In the genomic region with DNA sequence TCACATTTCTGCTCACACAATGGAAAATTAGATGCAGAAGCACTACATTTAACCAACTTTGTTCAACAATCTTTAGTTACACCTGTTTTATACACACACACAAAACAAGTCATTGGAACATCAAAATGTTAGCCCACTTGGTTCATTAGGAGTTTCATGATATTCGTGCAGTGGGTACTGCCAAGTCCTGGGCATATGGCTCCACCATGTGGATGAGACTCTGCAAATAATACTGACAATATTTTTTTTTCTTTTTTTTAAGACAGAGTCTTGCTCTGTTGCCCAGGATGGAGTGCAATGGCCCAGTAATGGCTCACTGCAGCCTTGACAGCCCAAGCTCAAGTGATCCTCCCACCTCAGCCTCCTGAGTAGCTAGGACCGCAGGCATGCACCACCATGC, we compare ENCODE assay signal across 1 cellular context.
TF ChIP-seq lines count a peak whose summit lies in the region.

No MANE protein-coding gene starts in this region.

TF ChIP-seq in WTC11, 78 proteins besides CTCF, POLR2A, EP300 and RAD21 (continued from another document):
- TF ChIP-seq, protein P1, sequence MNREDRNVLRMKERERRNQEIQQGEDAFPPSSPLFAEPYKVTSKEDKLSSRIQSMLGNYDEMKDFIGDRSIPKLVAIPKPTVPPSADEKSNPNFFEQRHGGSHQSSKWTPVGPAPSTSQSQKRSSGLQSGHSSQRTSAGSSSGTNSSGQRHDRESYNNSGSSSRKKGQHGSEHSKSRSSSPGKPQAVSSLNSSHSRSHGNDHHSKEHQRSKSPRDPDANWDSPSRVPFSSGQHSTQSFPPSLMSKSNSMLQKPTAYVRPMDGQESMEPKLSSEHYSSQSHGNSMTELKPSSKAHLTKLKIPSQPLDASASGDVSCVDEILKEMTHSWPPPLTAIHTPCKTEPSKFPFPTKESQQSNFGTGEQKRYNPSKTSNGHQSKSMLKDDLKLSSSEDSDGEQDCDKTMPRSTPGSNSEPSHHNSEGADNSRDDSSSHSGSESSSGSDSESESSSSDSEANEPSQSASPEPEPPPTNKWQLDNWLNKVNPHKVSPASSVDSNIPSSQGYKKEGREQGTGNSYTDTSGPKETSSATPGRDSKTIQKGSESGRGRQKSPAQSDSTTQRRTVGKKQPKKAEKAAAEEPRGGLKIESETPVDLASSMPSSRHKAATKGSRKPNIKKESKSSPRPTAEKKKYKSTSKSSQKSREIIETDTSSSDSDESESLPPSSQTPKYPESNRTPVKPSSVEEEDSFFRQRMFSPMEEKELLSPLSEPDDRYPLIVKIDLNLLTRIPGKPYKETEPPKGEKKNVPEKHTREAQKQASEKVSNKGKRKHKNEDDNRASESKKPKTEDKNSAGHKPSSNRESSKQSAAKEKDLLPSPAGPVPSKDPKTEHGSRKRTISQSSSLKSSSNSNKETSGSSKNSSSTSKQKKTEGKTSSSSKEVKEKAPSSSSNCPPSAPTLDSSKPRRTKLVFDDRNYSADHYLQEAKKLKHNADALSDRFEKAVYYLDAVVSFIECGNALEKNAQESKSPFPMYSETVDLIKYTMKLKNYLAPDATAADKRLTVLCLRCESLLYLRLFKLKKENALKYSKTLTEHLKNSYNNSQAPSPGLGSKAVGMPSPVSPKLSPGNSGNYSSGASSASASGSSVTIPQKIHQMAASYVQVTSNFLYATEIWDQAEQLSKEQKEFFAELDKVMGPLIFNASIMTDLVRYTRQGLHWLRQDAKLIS (CRISPR knock-in tag; IDR thresholded peaks at IDR 0.05; ENCODE audit: borderline replicate concordance) = no peak
- TF ChIP-seq, protein P2, sequence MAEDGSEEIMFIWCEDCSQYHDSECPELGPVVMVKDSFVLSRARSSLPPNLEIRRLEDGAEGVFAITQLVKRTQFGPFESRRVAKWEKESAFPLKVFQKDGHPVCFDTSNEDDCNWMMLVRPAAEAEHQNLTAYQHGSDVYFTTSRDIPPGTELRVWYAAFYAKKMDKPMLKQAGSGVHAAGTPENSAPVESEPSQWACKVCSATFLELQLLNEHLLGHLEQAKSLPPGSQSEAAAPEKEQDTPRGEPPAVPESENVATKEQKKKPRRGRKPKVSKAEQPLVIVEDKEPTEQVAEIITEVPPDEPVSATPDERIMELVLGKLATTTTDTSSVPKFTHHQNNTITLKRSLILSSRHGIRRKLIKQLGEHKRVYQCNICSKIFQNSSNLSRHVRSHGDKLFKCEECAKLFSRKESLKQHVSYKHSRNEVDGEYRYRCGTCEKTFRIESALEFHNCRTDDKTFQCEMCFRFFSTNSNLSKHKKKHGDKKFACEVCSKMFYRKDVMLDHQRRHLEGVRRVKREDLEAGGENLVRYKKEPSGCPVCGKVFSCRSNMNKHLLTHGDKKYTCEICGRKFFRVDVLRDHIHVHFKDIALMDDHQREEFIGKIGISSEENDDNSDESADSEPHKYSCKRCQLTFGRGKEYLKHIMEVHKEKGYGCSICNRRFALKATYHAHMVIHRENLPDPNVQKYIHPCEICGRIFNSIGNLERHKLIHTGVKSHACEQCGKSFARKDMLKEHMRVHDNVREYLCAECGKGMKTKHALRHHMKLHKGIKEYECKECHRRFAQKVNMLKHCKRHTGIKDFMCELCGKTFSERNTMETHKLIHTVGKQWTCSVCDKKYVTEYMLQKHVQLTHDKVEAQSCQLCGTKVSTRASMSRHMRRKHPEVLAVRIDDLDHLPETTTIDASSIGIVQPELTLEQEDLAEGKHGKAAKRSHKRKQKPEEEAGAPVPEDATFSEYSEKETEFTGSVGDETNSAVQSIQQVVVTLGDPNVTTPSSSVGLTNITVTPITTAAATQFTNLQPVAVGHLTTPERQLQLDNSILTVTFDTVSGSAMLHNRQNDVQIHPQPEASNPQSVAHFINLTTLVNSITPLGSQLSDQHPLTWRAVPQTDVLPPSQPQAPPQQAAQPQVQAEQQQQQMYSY (CRISPR knock-in tag; IDR thresholded peaks at IDR 0.05) = no peak
- TF ChIP-seq, protein P3, sequence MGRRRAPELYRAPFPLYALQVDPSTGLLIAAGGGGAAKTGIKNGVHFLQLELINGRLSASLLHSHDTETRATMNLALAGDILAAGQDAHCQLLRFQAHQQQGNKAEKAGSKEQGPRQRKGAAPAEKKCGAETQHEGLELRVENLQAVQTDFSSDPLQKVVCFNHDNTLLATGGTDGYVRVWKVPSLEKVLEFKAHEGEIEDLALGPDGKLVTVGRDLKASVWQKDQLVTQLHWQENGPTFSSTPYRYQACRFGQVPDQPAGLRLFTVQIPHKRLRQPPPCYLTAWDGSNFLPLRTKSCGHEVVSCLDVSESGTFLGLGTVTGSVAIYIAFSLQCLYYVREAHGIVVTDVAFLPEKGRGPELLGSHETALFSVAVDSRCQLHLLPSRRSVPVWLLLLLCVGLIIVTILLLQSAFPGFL (CRISPR knock-in tag; IDR thresholded peaks at IDR 0.05; ENCODE audit: borderline replicate concordance) = no peak
- TF ChIP-seq JAZF1 (CRISPR knock-in tag; IDR thresholded peaks at IDR 0.05) = no peak
- no peak for TF ChIP-seq SMAD4 (CRISPR knock-in tag; IDR thresholded peaks at IDR 0.05)
- TF ChIP-seq, protein P4, sequence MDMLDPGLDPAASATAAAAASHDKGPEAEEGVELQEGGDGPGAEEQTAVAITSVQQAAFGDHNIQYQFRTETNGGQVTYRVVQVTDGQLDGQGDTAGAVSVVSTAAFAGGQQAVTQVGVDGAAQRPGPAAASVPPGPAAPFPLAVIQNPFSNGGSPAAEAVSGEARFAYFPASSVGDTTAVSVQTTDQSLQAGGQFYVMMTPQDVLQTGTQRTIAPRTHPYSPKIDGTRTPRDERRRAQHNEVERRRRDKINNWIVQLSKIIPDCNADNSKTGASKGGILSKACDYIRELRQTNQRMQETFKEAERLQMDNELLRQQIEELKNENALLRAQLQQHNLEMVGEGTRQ (CRISPR knock-in tag; IDR thresholded peaks at IDR 0.05) = no peak
- TF ChIP-seq MXD4 (CRISPR knock-in tag; IDR thresholded peaks at IDR 0.05; ENCODE audit: borderline replicate concordance) = no peak
- TF ChIP-seq, protein P5, sequence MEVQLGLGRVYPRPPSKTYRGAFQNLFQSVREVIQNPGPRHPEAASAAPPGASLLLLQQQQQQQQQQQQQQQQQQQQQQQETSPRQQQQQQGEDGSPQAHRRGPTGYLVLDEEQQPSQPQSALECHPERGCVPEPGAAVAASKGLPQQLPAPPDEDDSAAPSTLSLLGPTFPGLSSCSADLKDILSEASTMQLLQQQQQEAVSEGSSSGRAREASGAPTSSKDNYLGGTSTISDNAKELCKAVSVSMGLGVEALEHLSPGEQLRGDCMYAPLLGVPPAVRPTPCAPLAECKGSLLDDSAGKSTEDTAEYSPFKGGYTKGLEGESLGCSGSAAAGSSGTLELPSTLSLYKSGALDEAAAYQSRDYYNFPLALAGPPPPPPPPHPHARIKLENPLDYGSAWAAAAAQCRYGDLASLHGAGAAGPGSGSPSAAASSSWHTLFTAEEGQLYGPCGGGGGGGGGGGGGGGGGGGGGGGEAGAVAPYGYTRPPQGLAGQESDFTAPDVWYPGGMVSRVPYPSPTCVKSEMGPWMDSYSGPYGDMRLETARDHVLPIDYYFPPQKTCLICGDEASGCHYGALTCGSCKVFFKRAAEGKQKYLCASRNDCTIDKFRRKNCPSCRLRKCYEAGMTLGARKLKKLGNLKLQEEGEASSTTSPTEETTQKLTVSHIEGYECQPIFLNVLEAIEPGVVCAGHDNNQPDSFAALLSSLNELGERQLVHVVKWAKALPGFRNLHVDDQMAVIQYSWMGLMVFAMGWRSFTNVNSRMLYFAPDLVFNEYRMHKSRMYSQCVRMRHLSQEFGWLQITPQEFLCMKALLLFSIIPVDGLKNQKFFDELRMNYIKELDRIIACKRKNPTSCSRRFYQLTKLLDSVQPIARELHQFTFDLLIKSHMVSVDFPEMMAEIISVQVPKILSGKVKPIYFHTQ (CRISPR knock-in tag; IDR thresholded peaks at IDR 0.05) = no peak
- TF ChIP-seq JUN (CRISPR knock-in tag; IDR thresholded peaks at IDR 0.05) = no peak
- TF ChIP-seq, protein P6, sequence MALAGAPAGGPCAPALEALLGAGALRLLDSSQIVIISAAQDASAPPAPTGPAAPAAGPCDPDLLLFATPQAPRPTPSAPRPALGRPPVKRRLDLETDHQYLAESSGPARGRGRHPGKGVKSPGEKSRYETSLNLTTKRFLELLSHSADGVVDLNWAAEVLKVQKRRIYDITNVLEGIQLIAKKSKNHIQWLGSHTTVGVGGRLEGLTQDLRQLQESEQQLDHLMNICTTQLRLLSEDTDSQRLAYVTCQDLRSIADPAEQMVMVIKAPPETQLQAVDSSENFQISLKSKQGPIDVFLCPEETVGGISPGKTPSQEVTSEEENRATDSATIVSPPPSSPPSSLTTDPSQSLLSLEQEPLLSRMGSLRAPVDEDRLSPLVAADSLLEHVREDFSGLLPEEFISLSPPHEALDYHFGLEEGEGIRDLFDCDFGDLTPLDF (CRISPR knock-in tag; IDR thresholded peaks at IDR 0.05) = no peak
- TF ChIP-seq ZNF671 (CRISPR knock-in tag; IDR thresholded peaks at IDR 0.05) = no peak
- no peak for TF ChIP-seq OVOL2 (CRISPR knock-in tag; IDR thresholded peaks at IDR 0.05; ENCODE audit: borderline replicate concordance)
